ENCODE assay signal across 30 cellular contexts in the genomic region with DNA sequence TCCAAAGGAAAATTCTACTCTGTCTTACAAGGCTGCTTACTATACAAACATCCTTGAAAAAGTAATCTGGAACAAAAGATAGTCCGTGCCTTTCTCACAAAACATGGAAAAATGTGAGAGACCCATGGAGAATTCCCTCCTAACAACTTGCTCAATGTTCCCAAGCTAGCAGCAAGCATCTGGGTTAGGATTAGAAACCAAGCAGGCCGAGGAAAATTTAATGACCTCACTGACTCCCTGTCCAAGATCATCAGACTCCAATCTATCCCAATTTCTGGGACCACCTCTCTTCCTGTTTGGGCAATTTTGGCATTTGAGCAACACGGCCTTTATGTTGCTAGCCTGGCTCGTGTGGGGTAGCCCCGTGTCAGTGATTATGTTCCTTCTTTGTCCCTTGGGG. TPM values are rescaled to one million over a fixed set of nuclear protein-coding genes. Genes with fewer than 3 reads are reported as not detected.
"Had no signal": no experiment of that assay in that cellular context is flagged by ENCODE, and none has a peak within 500 bp of the region (broad histone marks: within the 10 kb centered on the region; RNA-seq: fewer than 3 reads in every experiment).

No MANE protein-coding gene starts in this region.

- H3K9me3 ChIP-seq: esophagus muscularis mucosa, mucosa of descending colon, neutrophil, pancreas, suprapubic skin had no signal

- H3K4me1 Mint-ChIP-seq: naive B cell had no signal

- H3K27me3 ChIP-seq: dorsolateral prefrontal cortex, esophagus muscularis mucosa, foreskin keratinocyte, neutrophil, pancreas, suprapubic skin had no signal

- H3K4me1 ChIP-seq: pancreas had no signal

- H3K4me3 ChIP-seq: dorsolateral prefrontal cortex, esophagus muscularis mucosa, mucosa of descending colon, pancreas, suprapubic skin had no signal

- H3K27ac Mint-ChIP-seq: mesothelial cell of epicardium; naive B cell; natural killer cell treated with Interleukin-12 subunit alpha and Interleukin-12 subunit beta and Interleukin-15 and Interleukin-18, amount 100 ng/mL, for 72 hours; progenitor cell of endocrine pancreas had no signal

- DNase-seq: caudate nucleus; cerebellar nuclear complex; cortex of kidney; dorsolateral prefrontal cortex; effector CD4-positive, alpha-beta T cell; foreskin keratinocyte; glutamatergic neuron; mesenchymal stem cell; mucosa of descending colon; naive B cell; pancreas; small intestine; stimulated activated CD4-positive, alpha-beta T cell treated with anti-CD3 and anti-CD28 coated beads, Interleukin-15, amount 100 ng/mL, for 24 hours; stimulated activated CD4-positive, alpha-beta T cell treated with anti-CD3 and anti-CD28 coated beads, Interleukin-4, amount 100 ng/mL, for 1 hour; stimulated activated CD8-positive, alpha-beta memory T cell treated with anti-CD3 and anti-CD28 coated beads, Interleukin-4, amount 100 ng/mL, for 48 hours; stimulated activated naive CD4-positive, alpha-beta T cell; stimulated activated naive CD8-positive, alpha-beta T cell treated with anti-CD3 and anti-CD28 coated beads, Interleukin-15, amount 100 ng/mL, for 72 hours; trophoblast cell had no signal

- ATAC-seq: foreskin keratinocyte; mucosa of descending colon; natural killer cell treated with Interleukin-12 subunit alpha and Interleukin-12 subunit beta and Interleukin-15 and Interleukin-18, amount 100 ng/mL, for 72 hours; pancreas; stimulated activated naive CD8-positive, alpha-beta T cell treated with anti-CD3 and anti-CD28 coated beads, Interleukin-15, amount 100 ng/mL, for 72 hours had no signal

- FAIRE-seq: keratinocyte, pancreas, small intestine had no signal

- H3K36me3 ChIP-seq: esophagus muscularis mucosa, neutrophil, pancreas, suprapubic skin had no signal

- H3K4me3 Mint-ChIP-seq: mesothelial cell of epicardium; naive B cell; natural killer cell treated with Interleukin-12 subunit alpha and Interleukin-12 subunit beta and Interleukin-15 and Interleukin-18, amount 100 ng/mL, for 72 hours; neural crest cell; stimulated activated naive CD8-positive, alpha-beta T cell treated with anti-CD3 and anti-CD28 coated beads, Interleukin-15, amount 100 ng/mL, for 72 hours had no signal

- H3K9me3 Mint-ChIP-seq: naive B cell; natural killer cell treated with Interleukin-12 subunit alpha and Interleukin-12 subunit beta and Interleukin-15 and Interleukin-18, amount 100 ng/mL, for 72 hours; stimulated activated naive CD8-positive, alpha-beta T cell treated with anti-CD3 and anti-CD28 coated beads, Interleukin-15, amount 100 ng/mL, for 72 hours had no signal

- H3K27ac ChIP-seq: dorsolateral prefrontal cortex, epithelial cell of prostate, esophagus muscularis mucosa, foreskin keratinocyte, neutrophil, pancreas, suprapubic skin had no signal

- H3K36me3 Mint-ChIP-seq: mesothelial cell of epicardium; naive B cell; natural killer cell treated with Interleukin-12 subunit alpha and Interleukin-12 subunit beta and Interleukin-15 and Interleukin-18, amount 100 ng/mL, for 72 hours had no signal

RNA-seq across cellular contexts. Expression of gene GSG1, which starts 18.1 kb away (rescaled TPM):
- total RNA-seq: esophagus muscularis mucosa; foreskin keratinocyte; lower leg skin; lung microvascular endothelial cell; mesothelial cell of epicardium; mucosa of descending colon; natural killer cell treated with Interleukin-12 subunit alpha and Interleukin-12 subunit beta and Interleukin-15 and Interleukin-18, amount 100 ng/mL, for 72 hours; neural crest cell; suprapubic skin had no signal
- polyA plus RNA-seq: urinary bladder had no signal
